13 cellular contexts compared by ENCODE assay signal in the genomic region with DNA sequence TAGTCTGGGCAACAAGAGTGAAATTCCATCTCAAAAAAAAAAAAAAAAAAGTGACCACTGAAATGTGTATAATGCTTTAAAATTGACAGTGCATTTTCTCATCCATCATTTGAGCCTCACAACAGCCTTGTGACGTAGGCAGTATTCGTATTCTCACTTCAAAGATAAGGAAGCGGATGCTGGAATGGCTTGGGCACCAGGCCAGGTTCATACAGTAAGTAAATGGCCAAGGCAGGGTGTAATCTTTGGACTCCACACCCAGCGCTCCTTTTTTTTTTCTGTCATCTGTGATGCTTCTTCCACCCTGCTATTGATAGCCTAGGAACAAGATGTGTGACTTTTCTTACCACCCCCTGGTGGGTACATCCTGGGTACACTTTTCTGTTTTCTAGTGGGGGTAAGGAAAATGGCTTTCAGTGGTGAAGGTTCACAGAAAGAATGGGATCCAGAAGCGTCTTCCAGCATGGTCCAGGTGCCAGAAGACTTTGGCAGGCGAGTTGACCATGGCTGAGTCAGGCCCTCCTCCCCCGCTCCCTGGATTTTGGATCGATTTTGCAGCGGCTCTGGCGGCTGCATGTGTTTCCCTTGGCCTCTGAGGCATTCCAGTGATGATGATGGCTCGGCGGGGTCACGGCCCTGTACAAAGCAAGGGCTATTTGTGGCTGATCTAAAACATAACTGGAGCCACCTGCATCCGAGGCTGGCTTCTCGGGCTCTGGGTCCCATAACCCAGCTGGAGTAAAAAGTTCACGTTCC.
DNase-seq lines count a peak whose midpoint lies in the region; ATAC-seq and TF ChIP-seq lines count a peak whose summit lies in the region.
"Had no signal": no experiment of that assay in that cellular context is flagged by ENCODE, and none has a peak within 500 bp of the region (broad histone marks: within the 10 kb centered on the region; RNA-seq: fewer than 3 reads in every experiment).

No MANE protein-coding gene starts in this region.

- DNase-seq in AG09319 (ENCODE audit: extremely low read depth, low read depth) (peak; percentile 88), ascending aorta (ENCODE audit: low spot score in 2 of 2) (peak; percentile 53 to 95), heart right ventricle (peak; percentile 85 to 93), posterior vena cava (ENCODE audit: low spot score) (peak; percentile 96), iPS-NIHi7 (ENCODE audit: extremely low spot score) (no peak), NCI-H2227 treated with DMSO at 0.1 percent for 48 hours (lab: John Stamatoyannopoulos, UW) (no peak), GM13976 (ENCODE audit: low spot score) (no peak)
- DNase-seq in activated CD4-positive, alpha-beta T cell treated with anti-CD3 and anti-CD28 coated beads for 36 hours, result no peak
- DNase-seq: effector memory CD4-positive, alpha-beta T cell; naive B cell; NCI-H2171 had no signal

- H3K9me3 Mint-ChIP-seq in activated CD4-positive, alpha-beta T cell treated with anti-CD3 and anti-CD28 coated beads for 36 hours (ENCODE audit: low read depth), result peaks cover 10% of the 10 kb centered on the region

- H3K27ac ChIP-seq in ascending aorta (peak overlapping the region; percentile 88 to 92), heart right ventricle (peak overlapping the region; percentile 47 to 94 (median 81))
- H3K27ac ChIP-seq: BLaER1, SK-N-MC had no signal

- CTCF ChIA-PET in activated CD4-positive, alpha-beta T cell treated with anti-CD3 and anti-CD28 coated beads for 36 hours (lab: Charles Lee), result no interaction called here

- no peaks in the 10 kb centered on the region for H3K36me3 Mint-ChIP-seq in activated CD4-positive, alpha-beta T cell treated with anti-CD3 and anti-CD28 coated beads for 36 hours (ENCODE audit: low read depth)

- intact Hi-C loops in ascending aorta (cut with DNase I), result loop anchor here (2.0 to 5.0 kb wide), 4 partner anchors 41 to 111 kb away; a partner anchor contains a TSS
- intact Hi-C loops in heart right ventricle (cut with DNase I), result loop anchor here in 2 of 10 donors (5.0 to 10.0 kb wide), 3 partner anchors 81 to 109 kb away; a partner anchor contains a TSS
- intact Hi-C loops in posterior vena cava (cut with DNase I), result loop anchor here in 1 of 2 donors (5.0 kb wide), 1 partner anchor 106 kb away; no protein-coding TSS in a partner anchor
- intact Hi-C loops in activated CD4-positive, alpha-beta T cell treated with anti-CD3 and anti-CD28 coated beads for 36 hours (cut with DNase I, micrococcal nuclease), result no loop called here

- ATAC-seq in heart right ventricle, result peak; percentile 85 to 95 (median 92)
- no peak for ATAC-seq in activated CD4-positive, alpha-beta T cell treated with anti-CD3 and anti-CD28 coated beads for 36 hours

- H3K27me3 ChIP-seq in ascending aorta (no peaks in the 10 kb centered on the region), heart right ventricle (no peaks in the 10 kb centered on the region)
- H3K27me3 ChIP-seq: BLaER1 had no signal

- H3K9me3 ChIP-seq in ascending aorta (peaks cover 0 to 8% of the 10 kb centered on the region in 2 donors), heart right ventricle (peaks cover 0 to 20% (median 8%) of the 10 kb centered on the region in 11 donors)

- peaks cover 18 to 43% of the 10 kb centered on the region in 2 donors for H3K4me1 ChIP-seq in ascending aorta
- peaks cover 23 to 67% (median 44%) of the 10 kb centered on the region in 9 donors for H3K4me1 ChIP-seq in heart right ventricle
- H3K4me1 ChIP-seq: BLaER1 had no signal

- H3K4me1 Mint-ChIP-seq in activated CD4-positive, alpha-beta T cell treated with anti-CD3 and anti-CD28 coated beads for 36 hours, result no peaks in the 10 kb centered on the region
- H3K4me1 Mint-ChIP-seq: naive B cell had no signal

- POLR2A ChIA-PET in activated CD4-positive, alpha-beta T cell treated with anti-CD3 and anti-CD28 coated beads for 36 hours (lab: Charles Lee), result no interaction called here

- H3K4me3 Mint-ChIP-seq in activated CD4-positive, alpha-beta T cell treated with anti-CD3 and anti-CD28 coated beads for 36 hours, result no peak overlapping the region
- H3K4me3 Mint-ChIP-seq: naive B cell had no signal

- H3K4me3 ChIP-seq in ascending aorta (no peak overlapping the region), heart right ventricle (no peak overlapping the region)
- H3K4me3 ChIP-seq: BLaER1, SK-N-MC had no signal

- TF ChIP-seq CTCF in AG09319 (IDR thresholded peaks at IDR 0.05; ENCODE audit: low read depth, low read length) (no peak; the same call in 1 of the 2 replicates), ascending aorta (IDR thresholded peaks at IDR 0.05) (no peak), heart right ventricle (IDR thresholded peaks at IDR 0.05) (peak in 1 of 9 donors; percentile 11), GM13976 (IDR thresholded peaks at IDR 0.05; ENCODE audit: borderline replicate concordance, control extremely low read depth, extremely low read depth, insufficient read depth, missing control alignments) (no peak)

- H3K36me3 ChIP-seq in ascending aorta (no peaks in the 10 kb centered on the region), heart right ventricle (peaks cover 0 to 11% (median 0%) of the 10 kb centered on the region in 9 donors)
- H3K36me3 ChIP-seq: BLaER1 had no signal

- peaks cover 7% of the 10 kb centered on the region for H3K27me3 Mint-ChIP-seq in activated CD4-positive, alpha-beta T cell treated with anti-CD3 and anti-CD28 coated beads for 36 hours

- WGBS in heart right ventricle, 2 donors, result 6 to 17% methylated on average over 16 of the region's 16 CpGs

- in situ Hi-C loops in GM13976 (cut with MboI; ENCODE audit: low sequenced_read_pairs, unreplicated experiment), result no loop called here

- no peak overlapping the region for H3K27ac Mint-ChIP-seq in activated CD4-positive, alpha-beta T cell treated with anti-CD3 and anti-CD28 coated beads for 36 hours
- H3K27ac Mint-ChIP-seq: naive B cell had no signal

Comparison
In these comparisons a context has a peak if more than half of its experiments do, and no peak if none do; other contexts are left out.
1. DNase-seq: peak in AG09319 (single experiment), ascending aorta (2 of 2), heart right ventricle (2 of 2) and posterior vena cava (single experiment); none in iPS-NIHi7 (single experiment), NCI-H2227 treated with DMSO at 0.1 percent for 48 hours (single experiment), activated CD4-positive, alpha-beta T cell treated with anti-CD3 and anti-CD28 coated beads for 36 hours (single experiment) and GM13976 (single experiment).